19 cellular contexts compared by ENCODE assay signal in genomic region chr2:213101686-213102460, GRCh38. TPM values are rescaled to one million over a fixed set of nuclear protein-coding genes. Genes with fewer than 3 reads are reported as not detected.
DNase-seq lines count a peak whose midpoint lies in the region; ATAC-seq lines count a peak whose summit lies in the region.
"Had no signal": no experiment of that assay in that cellular context is flagged by ENCODE, and none has a peak within 500 bp of the region (broad histone marks: within the 10 kb centered on the region; RNA-seq: fewer than 3 reads in every experiment).

No MANE protein-coding gene starts in this region.

- DNase-seq in activated T-cell treated with anti-CD3 and anti-CD28 coated beads, Interleukin-2, amount 50 U/mL, for 4 hours: no peak
- DNase-seq in activated T-cell treated with anti-CD3 and anti-CD28 coated beads for 4 hours: no peak
- DNase-seq in NCI-H69 (lab: John Stamatoyannopoulos, UW): peak; percentile 4
- peak in 2 of 3 donors; percentile 19 to 20 for DNase-seq in immature natural killer cell
- no peak for DNase-seq in GM19240 (ENCODE audit: insufficient read length, low spot score)
- no peak for DNase-seq in NCI-H1436 treated with DMSO at 0.1 percent for 48 hours (lab: John Stamatoyannopoulos, UW)
- DNase-seq: ACHN; activated B cell treated with CpG ODN at 0.5 μM for 24 hours; activated naive CD4-positive, alpha-beta T cell treated with anti-CD3 and anti-CD28 coated beads, Interleukin-2, amount 50 U/mL, for 16 hours; esophagus squamous epithelium; mesenchymal stem cell; MG63; NCI-H1694 treated with DMSO at 0.1 percent for 48 hours; NCI-H226; SIG-M5; stimulated activated CD4-positive, alpha-beta T cell treated with anti-CD3 and anti-CD28 coated beads, Interleukin-15, amount 100 ng/mL, for 24 hours had no signal

- no peaks in the 10 kb centered on the region for H3K9me3 Mint-ChIP-seq in activated T-cell treated with anti-CD3 and anti-CD28 coated beads, Interleukin-2, amount 50 U/mL, for 4 hours
- H3K9me3 Mint-ChIP-seq in immature natural killer cell: no peaks in the 10 kb centered on the region
- H3K9me3 Mint-ChIP-seq in stimulated activated naive CD8-positive, alpha-beta T cell treated with anti-CD3 and anti-CD28 coated beads, Interleukin-15, Interleukin-2, amounts not matched to agents 100 ng/mL and 50 ng/mL, for 24 hours: no peaks in the 10 kb centered on the region
- H3K9me3 Mint-ChIP-seq: activated B cell treated with CpG ODN at 0.5 μM for 24 hours had no signal

- no peaks in the 10 kb centered on the region for H3K36me3 Mint-ChIP-seq in activated T-cell treated with anti-CD3 and anti-CD28 coated beads, Interleukin-2, amount 50 U/mL, for 4 hours (ENCODE audit: insufficient read depth)
- peaks cover 0 to 4% (median 0%) of the 10 kb centered on the region in 3 donors for H3K36me3 Mint-ChIP-seq in immature natural killer cell
- no peaks in the 10 kb centered on the region for H3K36me3 Mint-ChIP-seq in stimulated activated naive CD8-positive, alpha-beta T cell treated with anti-CD3 and anti-CD28 coated beads, Interleukin-15, Interleukin-2, amounts not matched to agents 100 ng/mL and 50 ng/mL, for 24 hours (ENCODE audit: low read depth)

- H3K27ac Mint-ChIP-seq in immature natural killer cell: peak overlapping the region; percentile 66 to 90 (median 85)
- peak overlapping the region; percentile 76 for H3K27ac Mint-ChIP-seq in stimulated activated naive CD8-positive, alpha-beta T cell treated with anti-CD3 and anti-CD28 coated beads, Interleukin-15, Interleukin-2, amounts not matched to agents 100 ng/mL and 50 ng/mL, for 24 hours
- H3K27ac Mint-ChIP-seq: activated B cell treated with CpG ODN at 0.5 μM for 24 hours, neural progenitor cell had no signal

- no peak overlapping the region for H3K4me3 Mint-ChIP-seq in activated T-cell treated with anti-CD3 and anti-CD28 coated beads, Interleukin-2, amount 50 U/mL, for 4 hours
- H3K4me3 Mint-ChIP-seq in immature natural killer cell: peak overlapping the region; percentile 31 to 76 (median 69)
- H3K4me3 Mint-ChIP-seq in stimulated activated naive CD8-positive, alpha-beta T cell treated with anti-CD3 and anti-CD28 coated beads, Interleukin-15, Interleukin-2, amounts not matched to agents 100 ng/mL and 50 ng/mL, for 24 hours: peak overlapping the region; percentile 65
- H3K4me3 Mint-ChIP-seq: activated B cell treated with CpG ODN at 0.5 μM for 24 hours, neural progenitor cell had no signal

- peak; percentile 39 to 41 for ATAC-seq in activated T-cell treated with anti-CD3 and anti-CD28 coated beads, Interleukin-2, amount 50 U/mL, for 4 hours
- ATAC-seq in HG03460 (IDR thresholded peaks at IDR 0.05; ENCODE audit: unreplicated experiment): no peak

- H3K27me3 Mint-ChIP-seq in activated T-cell treated with anti-CD3 and anti-CD28 coated beads, Interleukin-2, amount 50 U/mL, for 4 hours (ENCODE audit: low read depth): no peaks in the 10 kb centered on the region
- H3K27me3 Mint-ChIP-seq in immature natural killer cell (ENCODE audit: low read depth in 3 of 3): peaks cover 0 to 3% (median 2%) of the 10 kb centered on the region in 3 donors
- no peaks in the 10 kb centered on the region for H3K27me3 Mint-ChIP-seq in stimulated activated naive CD8-positive, alpha-beta T cell treated with anti-CD3 and anti-CD28 coated beads, Interleukin-15, Interleukin-2, amounts not matched to agents 100 ng/mL and 50 ng/mL, for 24 hours
- H3K27me3 Mint-ChIP-seq: activated B cell treated with CpG ODN at 0.5 μM for 24 hours had no signal

- peaks cover 19% of the 10 kb centered on the region for H3K4me1 Mint-ChIP-seq in activated T-cell treated with anti-CD3 and anti-CD28 coated beads, Interleukin-2, amount 50 U/mL, for 4 hours (ENCODE audit: low read depth)
- H3K4me1 Mint-ChIP-seq in immature natural killer cell: peaks cover 70 to 97% of the 10 kb centered on the region in 2 donors
- peaks cover 60% of the 10 kb centered on the region for H3K4me1 Mint-ChIP-seq in stimulated activated naive CD8-positive, alpha-beta T cell treated with anti-CD3 and anti-CD28 coated beads, Interleukin-15, Interleukin-2, amounts not matched to agents 100 ng/mL and 50 ng/mL, for 24 hours (ENCODE audit: low read depth)

RNA-seq across cellular contexts. Expression of gene IKZF2, which starts 49.5 kb away (rescaled TPM):
- total RNA-seq in activated T-cell treated with anti-CD3 and anti-CD28 coated beads, Interleukin-2, amount 50 U/mL, for 4 hours: 10 to 100 TPM in 2 of 3 donors, 1 to 10 TPM in 1; 8.0 to 11.2 (median 10.5) TPM
- 10 to 100 TPM in 1 of 3 donors, 1 to 10 TPM in 2; 3.6 to 13.6 (median 8.0) TPM for polyA plus RNA-seq in immature natural killer cell

Comparison
In these comparisons a context has a peak if more than half of its experiments do, and no peak if none do; other contexts are left out.
1. DNase-seq: peak in NCI-H69 (single experiment) and immature natural killer cell (2 of 3); none in activated T-cell treated with anti-CD3 and anti-CD28 coated beads, Interleukin-2, amount 50 U/mL, for 4 hours (single experiment), activated T-cell treated with anti-CD3 and anti-CD28 coated beads for 4 hours (single experiment), GM19240 (single experiment) and NCI-H1436 treated with DMSO at 0.1 percent for 48 hours (single experiment).